ENCODE assay signal across 1 cellular context in genomic region chr9:132994410-132995120, GRCh38.
A peak's percentile ranks its signal among the peaks of the same experiment; 100 is the strongest.
TF ChIP-seq lines count a peak whose summit lies in the region.

No MANE protein-coding gene starts in this region.

TF ChIP-seq in K562, 482 proteins besides CTCF, POLR2A, EP300 and RAD21 (continued from another document and continues in another):
- TF ChIP-seq SIN3A (IDR thresholded peaks at IDR 0.05; ENCODE audit: borderline replicate concordance in 2 of 2, control insufficient read depth in 1 of 2, low read depth in 2 of 2, low read length in 2 of 2) (no peak), RCOR1 (IDR thresholded peaks at IDR 0.05; ENCODE audit: borderline replicate concordance in 1 of 2, low read depth in 2 of 2, low read length in 2 of 2) (peak; percentile 92 to 99), ZBTB5 (IDR thresholded peaks at IDR 0.05) (no peak), ELF4 (CRISPR knock-in tag; IDR thresholded peaks at IDR 0.05) (no peak), ZNF586 (CRISPR knock-in tag; conservative IDR thresholded peaks at IDR 0.05) (no peak), SRSF7 (optimal IDR thresholded peaks at IDR 0.05; ENCODE audit: low read depth, low read length) (no peak), PRPF4 (IDR thresholded peaks at IDR 0.05; ENCODE audit: insufficient read depth, low read depth, low read length, poor library complexity, severe bottlenecking) (no peak), MYNN (IDR thresholded peaks at IDR 0.05) (peak; percentile 92), MYNN (CRISPR knock-in tag; IDR thresholded peaks at IDR 0.05) (no peak), ATF3 (IDR thresholded peaks at IDR 0.05) (peak; percentile 72), ATF3 (CRISPR knock-in tag; conservative IDR thresholded peaks at IDR 0.05) (no peak), TRIM24 (IDR thresholded peaks at IDR 0.05) (peak; percentile 22 to 71; a peak in 3 of 4 replicates), SRSF3 (IDR thresholded peaks at IDR 0.05; ENCODE audit: insufficient read depth, low read length) (no peak), CBX3 (IDR thresholded peaks at IDR 0.05; ENCODE audit: borderline replicate concordance in 1 of 2, low read length in 2 of 2) (peak in 1 of 2 experiments; percentile 33; a peak in 1 of 3 replicates), ETV5 (CRISPR knock-in tag; IDR thresholded peaks at IDR 0.05; ENCODE audit: low read depth) (no peak), TEAD4 (IDR thresholded peaks at IDR 0.05; ENCODE audit: low read length) (peak; percentile 78), TEAD4 (CRISPR knock-in tag; IDR thresholded peaks at IDR 0.05; ENCODE audit: borderline replicate concordance) (no peak), FOXK1 (CRISPR knock-in tag; IDR thresholded peaks at IDR 0.05; ENCODE audit: borderline replicate concordance) (0 out of 2 replicates have a peak, but pooled peaks have one; percentile 40), GABPB1 (CRISPR knock-in tag; IDR thresholded peaks at IDR 0.05) (0 out of 2 replicates have a peak, but pooled peaks have one; percentile 27), MTA2 (IDR thresholded peaks at IDR 0.05; ENCODE audit: low read depth) (peak; percentile 62; the same call in 1 of the 2 replicates), TOE1 (IDR thresholded peaks at IDR 0.05; ENCODE audit: borderline replicate concordance) (0 out of 2 replicates have a peak, but pooled peaks have one; percentile 57), TOE1 (CRISPR knock-in tag; IDR thresholded peaks at IDR 0.05; ENCODE audit: borderline replicate concordance, low read depth) (no peak), LEF1 (IDR thresholded peaks at IDR 0.05) (peak; percentile 72), ATF4 (CRISPR knock-in tag; IDR thresholded peaks at IDR 0.05) (peak; percentile 18; the same call in 1 of the 2 replicates), CTBP1 (IDR thresholded peaks at IDR 0.05; ENCODE audit: borderline replicate concordance) (peak; percentile 87), TRIM25 (IDR thresholded peaks at IDR 0.05; ENCODE audit: borderline replicate concordance) (no peak), PHF21A (IDR thresholded peaks at IDR 0.05; ENCODE audit: borderline replicate concordance, low read depth) (no peak), TEAD2 (tag; IDR thresholded peaks at IDR 0.05) (no peak), JUNB (CRISPR knock-in tag; conservative IDR thresholded peaks at IDR 0.05) (no peak), TFAP4 (CRISPR knock-in tag; IDR thresholded peaks at IDR 0.05; ENCODE audit: borderline replicate concordance) (peak; percentile 67; the same call in 1 of the 2 replicates), ZNF707 (CRISPR knock-in tag; conservative IDR thresholded peaks at IDR 0.05) (no peak), NRF1 (conservative IDR thresholded peaks at IDR 0.05 in 1 of 2, IDR thresholded peaks at IDR 0.05 in 1 of 2) (peak; percentile 60 to 70), ATF7 (IDR thresholded peaks at IDR 0.05) (peak; percentile 75), CREM (IDR thresholded peaks at IDR 0.05; ENCODE audit: low read depth) (peak; percentile 76), LCOR (CRISPR knock-in tag; IDR thresholded peaks at IDR 0.05) (0 out of 2 replicates have a peak, but pooled peaks have one; percentile 19), BCLAF1 (IDR thresholded peaks at IDR 0.05; ENCODE audit: borderline replicate concordance in 1 of 2, control insufficient read depth in 1 of 2, low read depth in 2 of 2, low read length in 1 of 2) (0 out of 4 replicates have a peak, but pooled peaks of 1 of the 2 experiments have one; percentile 10), TRIM28 (IDR thresholded peaks at IDR 0.05) (no peak), COPS2 (conservative IDR thresholded peaks at IDR 0.05) (no peak), STAT5A (IDR thresholded peaks at IDR 0.05; ENCODE audit: borderline replicate concordance, low read length) (peak; percentile 29; the same call in 1 of the 2 replicates), FOSL1 (tag; conservative IDR thresholded peaks at IDR 0.05) (peak; percentile 90), CAMTA2 (CRISPR knock-in tag; conservative IDR thresholded peaks at IDR 0.05) (no peak), EGR1 (conservative IDR thresholded peaks at IDR 0.05) (peak; percentile 96), NFRKB (IDR thresholded peaks at IDR 0.05; ENCODE audit: low read depth) (no peak)
- TF ChIP-seq, protein P1, sequence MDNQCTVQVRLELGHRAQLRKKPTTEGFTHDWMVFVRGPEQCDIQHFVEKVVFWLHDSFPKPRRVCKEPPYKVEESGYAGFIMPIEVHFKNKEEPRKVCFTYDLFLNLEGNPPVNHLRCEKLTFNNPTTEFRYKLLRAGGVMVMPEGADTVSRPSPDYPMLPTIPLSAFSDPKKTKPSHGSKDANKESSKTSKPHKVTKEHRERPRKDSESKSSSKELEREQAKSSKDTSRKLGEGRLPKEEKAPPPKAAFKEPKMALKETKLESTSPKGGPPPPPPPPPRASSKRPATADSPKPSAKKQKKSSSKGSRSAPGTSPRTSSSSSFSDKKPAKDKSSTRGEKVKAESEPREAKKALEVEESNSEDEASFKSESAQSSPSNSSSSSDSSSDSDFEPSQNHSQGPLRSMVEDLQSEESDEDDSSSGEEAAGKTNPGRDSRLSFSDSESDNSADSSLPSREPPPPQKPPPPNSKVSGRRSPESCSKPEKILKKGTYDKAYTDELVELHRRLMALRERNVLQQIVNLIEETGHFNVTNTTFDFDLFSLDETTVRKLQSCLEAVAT (IDR thresholded peaks at IDR 0.05), result peak in 1 of 2 experiments; percentile 44; a peak in 1 of 4 replicates
- TF ChIP-seq, protein P2, sequence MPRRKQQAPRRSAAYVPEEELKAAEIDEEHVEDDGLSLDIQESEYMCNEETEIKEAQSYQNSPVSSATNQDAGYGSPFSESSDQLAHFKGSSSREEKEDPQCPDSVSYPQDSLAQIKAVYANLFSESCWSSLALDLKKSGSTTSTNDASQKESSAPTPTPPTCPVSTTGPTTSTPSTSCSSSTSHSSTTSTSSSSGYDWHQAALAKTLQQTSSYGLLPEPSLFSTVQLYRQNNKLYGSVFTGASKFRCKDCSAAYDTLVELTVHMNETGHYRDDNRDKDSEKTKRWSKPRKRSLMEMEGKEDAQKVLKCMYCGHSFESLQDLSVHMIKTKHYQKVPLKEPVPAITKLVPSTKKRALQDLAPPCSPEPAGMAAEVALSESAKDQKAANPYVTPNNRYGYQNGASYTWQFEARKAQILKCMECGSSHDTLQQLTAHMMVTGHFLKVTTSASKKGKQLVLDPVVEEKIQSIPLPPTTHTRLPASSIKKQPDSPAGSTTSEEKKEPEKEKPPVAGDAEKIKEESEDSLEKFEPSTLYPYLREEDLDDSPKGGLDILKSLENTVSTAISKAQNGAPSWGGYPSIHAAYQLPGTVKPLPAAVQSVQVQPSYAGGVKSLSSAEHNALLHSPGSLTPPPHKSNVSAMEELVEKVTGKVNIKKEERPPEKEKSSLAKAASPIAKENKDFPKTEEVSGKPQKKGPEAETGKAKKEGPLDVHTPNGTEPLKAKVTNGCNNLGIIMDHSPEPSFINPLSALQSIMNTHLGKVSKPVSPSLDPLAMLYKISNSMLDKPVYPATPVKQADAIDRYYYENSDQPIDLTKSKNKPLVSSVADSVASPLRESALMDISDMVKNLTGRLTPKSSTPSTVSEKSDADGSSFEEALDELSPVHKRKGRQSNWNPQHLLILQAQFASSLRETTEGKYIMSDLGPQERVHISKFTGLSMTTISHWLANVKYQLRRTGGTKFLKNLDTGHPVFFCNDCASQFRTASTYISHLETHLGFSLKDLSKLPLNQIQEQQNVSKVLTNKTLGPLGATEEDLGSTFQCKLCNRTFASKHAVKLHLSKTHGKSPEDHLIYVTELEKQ (CRISPR knock-in tag; IDR thresholded peaks at IDR 0.05), result no peak
- TF ChIP-seq, protein P3, sequence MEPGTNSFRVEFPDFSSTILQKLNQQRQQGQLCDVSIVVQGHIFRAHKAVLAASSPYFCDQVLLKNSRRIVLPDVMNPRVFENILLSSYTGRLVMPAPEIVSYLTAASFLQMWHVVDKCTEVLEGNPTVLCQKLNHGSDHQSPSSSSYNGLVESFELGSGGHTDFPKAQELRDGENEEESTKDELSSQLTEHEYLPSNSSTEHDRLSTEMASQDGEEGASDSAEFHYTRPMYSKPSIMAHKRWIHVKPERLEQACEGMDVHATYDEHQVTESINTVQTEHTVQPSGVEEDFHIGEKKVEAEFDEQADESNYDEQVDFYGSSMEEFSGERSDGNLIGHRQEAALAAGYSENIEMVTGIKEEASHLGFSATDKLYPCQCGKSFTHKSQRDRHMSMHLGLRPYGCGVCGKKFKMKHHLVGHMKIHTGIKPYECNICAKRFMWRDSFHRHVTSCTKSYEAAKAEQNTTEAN (CRISPR knock-in tag; IDR thresholded peaks at IDR 0.05), result peak; percentile 97
- TF ChIP-seq, protein P4, sequence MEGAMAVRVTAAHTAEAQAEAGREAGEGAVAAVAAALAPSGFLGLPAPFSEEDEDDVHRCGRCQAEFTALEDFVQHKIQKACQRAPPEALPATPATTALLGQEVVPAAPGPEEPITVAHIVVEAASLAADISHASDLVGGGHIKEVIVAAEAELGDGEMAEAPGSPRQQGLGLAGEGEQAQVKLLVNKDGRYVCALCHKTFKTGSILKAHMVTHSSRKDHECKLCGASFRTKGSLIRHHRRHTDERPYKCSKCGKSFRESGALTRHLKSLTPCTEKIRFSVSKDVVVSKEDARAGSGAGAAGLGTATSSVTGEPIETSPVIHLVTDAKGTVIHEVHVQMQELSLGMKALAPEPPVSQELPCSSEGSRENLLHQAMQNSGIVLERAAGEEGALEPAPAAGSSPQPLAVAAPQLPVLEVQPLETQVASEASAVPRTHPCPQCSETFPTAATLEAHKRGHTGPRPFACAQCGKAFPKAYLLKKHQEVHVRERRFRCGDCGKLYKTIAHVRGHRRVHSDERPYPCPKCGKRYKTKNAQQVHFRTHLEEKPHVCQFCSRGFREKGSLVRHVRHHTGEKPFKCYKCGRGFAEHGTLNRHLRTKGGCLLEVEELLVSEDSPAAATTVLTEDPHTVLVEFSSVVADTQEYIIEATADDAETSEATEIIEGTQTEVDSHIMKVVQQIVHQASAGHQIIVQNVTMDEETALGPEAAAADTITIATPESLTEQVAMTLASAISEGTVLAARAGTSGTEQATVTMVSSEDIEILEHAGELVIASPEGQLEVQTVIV (CRISPR knock-in tag; IDR thresholded peaks at IDR 0.05; ENCODE audit: borderline replicate concordance), result no peak
